Comparison of ENCODE assay signal across 20 cellular contexts in the genomic region with DNA sequence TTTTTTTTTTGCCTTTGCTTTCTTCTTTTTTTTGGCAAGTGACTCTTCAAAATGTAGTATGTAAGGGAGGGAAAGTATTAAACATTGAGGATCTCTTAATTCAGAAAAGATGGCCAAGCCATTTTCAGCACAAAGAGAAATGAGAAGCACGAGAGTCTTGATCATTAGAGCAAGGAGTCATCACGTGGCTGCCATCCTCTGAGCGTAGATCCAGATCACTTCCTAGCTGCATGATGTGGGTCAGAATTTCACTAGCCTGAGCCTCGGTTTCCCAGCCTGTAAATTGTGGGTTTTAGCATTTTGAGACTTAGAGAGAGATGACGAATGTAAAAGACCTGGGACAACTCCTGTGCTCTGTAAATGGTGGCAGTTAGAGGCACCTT.
DNase-seq lines count a peak whose midpoint lies in the region; ATAC-seq and TF ChIP-seq lines count a peak whose summit lies in the region.
"Had no signal": no experiment of that assay in that cellular context is flagged by ENCODE, and none has a peak within 500 bp of the region (broad histone marks: within the 10 kb centered on the region; RNA-seq: fewer than 3 reads in every experiment).

No MANE protein-coding gene starts in this region.

- 33 to 36% methylated on average over 5 of the region's 5 CpGs for WGBS in GM23248 (ENCODE audit: low coverage in 1 of 2, low lambda C conversion rate in 2 of 2, missing lambda C conversion rate in 2 of 2), 2 experiments
- WGBS in smooth muscle cell (ENCODE audit: low lambda C conversion rate), result 75% methylated on average over 5 of the region's 5 CpGs

- no peaks in the 10 kb centered on the region for H4K20me1 ChIP-seq in GM23248 (ENCODE audit: insufficient read depth)
- H4K20me1 ChIP-seq in smooth muscle cell (ENCODE audit: low read depth), result no peaks in the 10 kb centered on the region

- no peak overlapping the region for H3K27ac Mint-ChIP-seq in CD8-positive, alpha-beta T cell
- H3K27ac Mint-ChIP-seq: activated naive CD4-positive, alpha-beta T cell treated with anti-CD3 and anti-CD28 coated beads for 36 hours; T-helper 2 cell treated with Interferon-gamma antibody and Interleukin-4, amounts not matched to agents 5 μg/mL and 100 μg/mL, for 36 hours had no signal

- peaks cover 18% of the 10 kb centered on the region for H3K27me3 Mint-ChIP-seq in CD8-positive, alpha-beta T cell (ENCODE audit: low read depth)

- no peak for TF ChIP-seq CTCF in ascending aorta (IDR thresholded peaks at IDR 0.05)
- no peak for TF ChIP-seq CTCF in fibroblast of villous mesenchyme (IDR thresholded peaks at IDR 0.05; ENCODE audit: insufficient read depth, low read depth, low read length)
- no peak for TF ChIP-seq CTCF in smooth muscle cell (IDR thresholded peaks at IDR 0.05; ENCODE audit: borderline replicate concordance, insufficient read depth, poor library complexity, severe bottlenecking)
- no peak for TF ChIP-seq CTCF in CD8-positive, alpha-beta T cell (IDR thresholded peaks at IDR 0.05)

- no peaks in the 10 kb centered on the region for H3K79me2 ChIP-seq in GM23248 (ENCODE audit: insufficient read depth)
- H3K79me2 ChIP-seq in smooth muscle cell (ENCODE audit: low read depth), result no peaks in the 10 kb centered on the region

- DNase-seq in GM23248, result peak; percentile 82
- DNase-seq in ascending aorta (ENCODE audit: low spot score in 2 of 2), result no peak
- peak; percentile 18 for DNase-seq in fibroblast of villous mesenchyme (ENCODE audit: low read depth)
- DNase-seq in smooth muscle cell (lab: John Stamatoyannopoulos, UW; ENCODE audit: unreplicated experiment), result no peak
- no peak for DNase-seq in NCI-H1048 (lab: John Stamatoyannopoulos, UW)
- no peak for DNase-seq in CD8-positive, alpha-beta T cell
- DNase-seq: activated naive CD4-positive, alpha-beta T cell treated with anti-CD3 and anti-CD28 coated beads for 36 hours; activated T-cell treated with anti-CD3 and anti-CD28 coated beads, Interleukin-2, amount 50 U/mL, for 4 hours; aorta; colonic mucosa; COR-L47; NCI-H1417 treated with DMSO at 0.1 percent for 48 hours; nephron progenitor cell; psoas muscle; spleen; stimulated activated CD4-positive, alpha-beta T cell treated with anti-CD3 and anti-CD28 coated beads, Interleukin-4, amount 100 ng/mL, for 4 hours had no signal

- H3K9ac ChIP-seq in GM23248 (peak overlapping the region; percentile 73), smooth muscle cell (ENCODE audit: low read depth) (peak overlapping the region; percentile 8)

- POLR2A ChIA-PET in CD8-positive, alpha-beta T cell (lab: Charles Lee), result no interaction called here

- H3F3A ChIP-seq in GM23248 (ENCODE audit: insufficient read depth) (peaks cover 28% of the 10 kb centered on the region), smooth muscle cell (ENCODE audit: low read depth) (no peaks in the 10 kb centered on the region)

- in situ Hi-C loops in GM23248 (cut with MboI), result no loop called here

- CTCF ChIA-PET in CD8-positive, alpha-beta T cell (lab: Charles Lee), result no interaction called here

- H3K4me3 ChIP-seq in GM23248 (peak overlapping the region; percentile 53), ascending aorta (no peak overlapping the region), fibroblast of villous mesenchyme (ENCODE audit: low read depth, low read length) (no peak overlapping the region), smooth muscle cell (no peak overlapping the region)
- H3K4me3 ChIP-seq in CD8-positive, alpha-beta T cell (ENCODE audit: low read depth, low read length), result no peak overlapping the region
- H3K4me3 ChIP-seq: colonic mucosa, psoas muscle, spleen had no signal

- H3K9me2 ChIP-seq in GM23248 (ENCODE audit: insufficient read depth), result no peaks in the 10 kb centered on the region

- H3K9me3 ChIP-seq in GM23248 (ENCODE audit: low read depth) (no peaks in the 10 kb centered on the region), ascending aorta (no peaks in the 10 kb centered on the region), smooth muscle cell (replicated peaks; ENCODE audit: low read depth) (no peaks in the 10 kb centered on the region)
- H3K9me3 ChIP-seq in CD8-positive, alpha-beta T cell (ENCODE audit: low read length), result no peaks in the 10 kb centered on the region
- H3K9me3 ChIP-seq: colonic mucosa, psoas muscle had no signal

- H3K4me3 Mint-ChIP-seq in CD8-positive, alpha-beta T cell, result no peak overlapping the region
- H3K4me3 Mint-ChIP-seq: activated naive CD4-positive, alpha-beta T cell treated with anti-CD3 and anti-CD28 coated beads for 36 hours; activated T-cell treated with anti-CD3 and anti-CD28 coated beads, Interleukin-2, amount 50 U/mL, for 4 hours; nephron progenitor cell; T-helper 2 cell treated with Interferon-gamma antibody and Interleukin-4, amounts not matched to agents 5 μg/mL and 100 μg/mL, for 36 hours had no signal

- H3K27ac ChIP-seq in GM23248, result peak overlapping the region; percentile 93
- H3K27ac ChIP-seq in ascending aorta, result peak overlapping the region; percentile 63 to 75
- peak overlapping the region; percentile 81 for H3K27ac ChIP-seq in smooth muscle cell (ENCODE audit: low read depth)
- no peak overlapping the region for H3K27ac ChIP-seq in CD8-positive, alpha-beta T cell (ENCODE audit: low read depth, low read length)
- H3K27ac ChIP-seq: colonic mucosa, psoas muscle, spleen had no signal

- H3K4me1 ChIP-seq in GM23248 (ENCODE audit: insufficient read depth), result peaks cover 19% of the 10 kb centered on the region
- peaks cover 0 to 21% of the 10 kb centered on the region in 2 donors for H3K4me1 ChIP-seq in ascending aorta
- peaks cover 4% of the 10 kb centered on the region for H3K4me1 ChIP-seq in smooth muscle cell (ENCODE audit: low read depth)
- no peaks in the 10 kb centered on the region for H3K4me1 ChIP-seq in CD8-positive, alpha-beta T cell (ENCODE audit: insufficient read depth, low read length)
- H3K4me1 ChIP-seq: colonic mucosa, psoas muscle, spleen had no signal

- H3K36me3 Mint-ChIP-seq in CD8-positive, alpha-beta T cell, result no peaks in the 10 kb centered on the region

- intact Hi-C loops in ascending aorta (cut with DNase I), result loop anchor here (10.0 kb wide), 1 partner anchor 376 kb away; no protein-coding TSS in a partner anchor
- intact Hi-C loops in CD8-positive, alpha-beta T cell (cut with DNase I, micrococcal nuclease), result no loop called here

- H2AFZ ChIP-seq in GM23248 (peak overlapping the region; percentile 61), smooth muscle cell (ENCODE audit: low read depth) (no peak overlapping the region)

- peaks cover 8% of the 10 kb centered on the region for H3K9me3 Mint-ChIP-seq in CD8-positive, alpha-beta T cell
- H3K9me3 Mint-ChIP-seq: activated naive CD4-positive, alpha-beta T cell treated with anti-CD3 and anti-CD28 coated beads for 36 hours; T-helper 2 cell treated with Interferon-gamma antibody and Interleukin-4, amounts not matched to agents 5 μg/mL and 100 μg/mL, for 36 hours had no signal

- H3K4me2 ChIP-seq in GM23248 (ENCODE audit: unreplicated experiment) (peak overlapping the region; percentile 79), smooth muscle cell (peak overlapping the region; percentile 22)

- no peaks in the 10 kb centered on the region for H3K27me3 ChIP-seq in GM23248 (replicated peaks; ENCODE audit: insufficient read depth)
- H3K27me3 ChIP-seq in ascending aorta, result no peaks in the 10 kb centered on the region
- H3K27me3 ChIP-seq in smooth muscle cell (ENCODE audit: low read depth), result no peaks in the 10 kb centered on the region
- no peaks in the 10 kb centered on the region for H3K27me3 ChIP-seq in CD8-positive, alpha-beta T cell (ENCODE audit: insufficient read depth, low read length)
- H3K27me3 ChIP-seq: colonic mucosa, foreskin keratinocyte, spleen had no signal

- ATAC-seq in GM21825 (IDR thresholded peaks at IDR 0.05; ENCODE audit: unreplicated experiment), result no peak
- no peak for ATAC-seq in HG02970 (IDR thresholded peaks at IDR 0.05; ENCODE audit: low FRiP score, unreplicated experiment)
- ATAC-seq in CD8-positive, alpha-beta T cell, result no peak
- ATAC-seq: activated T-cell treated with anti-CD3 and anti-CD28 coated beads, Interleukin-2, amount 50 U/mL, for 4 hours had no signal

- H3K4me1 Mint-ChIP-seq in CD8-positive, alpha-beta T cell (ENCODE audit: low read depth), result no peaks in the 10 kb centered on the region

- no peaks in the 10 kb centered on the region for H3K36me3 ChIP-seq in GM23248 (ENCODE audit: low read depth)
- H3K36me3 ChIP-seq in ascending aorta, result no peaks in the 10 kb centered on the region
- H3K36me3 ChIP-seq in smooth muscle cell (ENCODE audit: low read depth), result no peaks in the 10 kb centered on the region
- H3K36me3 ChIP-seq in CD8-positive, alpha-beta T cell (ENCODE audit: insufficient read depth, low read length), result no peaks in the 10 kb centered on the region
- H3K36me3 ChIP-seq: colonic mucosa, spleen had no signal

Comparison
In these comparisons a context has a peak if more than half of its experiments do, and no peak if none do; other contexts are left out.
1. DNase-seq: peak in GM23248 (single experiment) and fibroblast of villous mesenchyme (single experiment); none in ascending aorta (0 of 2), smooth muscle cell (single experiment), NCI-H1048 (single experiment) and CD8-positive, alpha-beta T cell (0 of 7).